ENCODE assay signal across 17 cellular contexts in the genomic region with DNA sequence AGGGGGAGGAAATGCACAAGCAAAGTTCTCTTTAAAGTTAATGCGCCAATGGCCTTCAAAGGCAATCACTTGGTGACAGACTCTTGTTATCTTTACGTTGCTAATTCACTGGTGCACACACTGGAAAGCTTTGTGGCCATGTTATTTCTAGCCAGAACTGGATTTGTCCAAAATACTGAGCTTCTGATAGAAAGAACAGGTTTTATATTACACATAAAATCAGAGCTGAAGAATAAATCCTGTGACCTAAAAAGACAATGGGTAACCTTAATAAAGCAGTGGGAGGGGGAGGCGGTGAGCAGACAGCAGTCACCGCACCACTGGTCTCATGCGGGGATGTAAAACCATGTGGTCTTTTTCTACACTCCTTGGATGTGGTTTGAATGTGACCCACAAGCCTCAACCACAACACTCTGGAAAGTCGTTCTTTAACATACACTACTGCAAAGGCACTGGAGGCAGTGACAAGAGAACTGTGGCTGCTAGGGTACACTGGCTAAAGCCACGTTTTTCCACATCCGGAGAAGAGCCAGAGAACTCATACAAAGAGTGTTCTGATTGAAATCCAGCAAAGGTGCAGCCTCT.
"Had no signal": no experiment of that assay in that cellular context is flagged by ENCODE, and none has a peak within 500 bp of the region (broad histone marks: within the 10 kb centered on the region; RNA-seq: fewer than 3 reads in every experiment).

No MANE protein-coding gene starts in this region.

- H3K4me3 Mint-ChIP-seq: activated CD8-positive, alpha-beta memory T cell treated with anti-CD3 and anti-CD28 coated beads, Interleukin-2, amount 10 ng/mL, durations not matched to agents 7 days and 5 days; activated naive CD8-positive, alpha-beta T cell; activated T-cell treated with anti-CD3 and anti-CD28 coated beads, Interleukin-2, amount 50 U/mL, for 24 hours; neural crest cell; T-helper 1 cell treated with Interleukin-12 subunit alpha and Interleukin-12 subunit beta and Interleukin-4 antibody, amounts not matched to agents 30 μg/mL and 1 μg/mL, for 36 hours had no signal

- H3K27ac ChIP-seq: ascending aorta, dorsolateral prefrontal cortex, esophagus muscularis mucosa, left lung, sigmoid colon, suprapubic skin, upper lobe of right lung had no signal

- H3K9me3 ChIP-seq: ascending aorta, esophagus muscularis mucosa, left lung, sigmoid colon, suprapubic skin, upper lobe of right lung had no signal

- H3K36me3 ChIP-seq: ascending aorta, left lung, sigmoid colon, suprapubic skin, upper lobe of right lung had no signal

- H3K27ac Mint-ChIP-seq: activated CD8-positive, alpha-beta memory T cell treated with anti-CD3 and anti-CD28 coated beads, Interleukin-2, amount 10 ng/mL, durations not matched to agents 7 days and 5 days; activated naive CD8-positive, alpha-beta T cell; activated T-cell treated with anti-CD3 and anti-CD28 coated beads, Interleukin-2, amount 50 U/mL, for 24 hours; T-helper 1 cell treated with Interleukin-12 subunit alpha and Interleukin-12 subunit beta and Interleukin-4 antibody, amounts not matched to agents 30 μg/mL and 1 μg/mL, for 36 hours had no signal

- H3K4me3 ChIP-seq: ascending aorta, dorsolateral prefrontal cortex, esophagus muscularis mucosa, left lung, sigmoid colon, suprapubic skin, upper lobe of right lung had no signal

- H3K27me3 ChIP-seq: ascending aorta, dorsolateral prefrontal cortex, esophagus muscularis mucosa, left lung, sigmoid colon, suprapubic skin, upper lobe of right lung had no signal

- ATAC-seq: activated CD8-positive, alpha-beta memory T cell treated with anti-CD3 and anti-CD28 coated beads, Interleukin-2, amount 10 ng/mL, durations not matched to agents 7 days and 5 days; left lung; upper lobe of right lung had no signal

- H3K9me3 Mint-ChIP-seq: activated T-cell treated with anti-CD3 and anti-CD28 coated beads, Interleukin-2, amount 50 U/mL, for 24 hours; neural crest cell; T-helper 1 cell treated with Interleukin-12 subunit alpha and Interleukin-12 subunit beta and Interleukin-4 antibody, amounts not matched to agents 30 μg/mL and 1 μg/mL, for 36 hours had no signal

- H3K4me1 Mint-ChIP-seq: neural crest cell had no signal

- H3K27me3 Mint-ChIP-seq: activated CD8-positive, alpha-beta memory T cell treated with anti-CD3 and anti-CD28 coated beads, Interleukin-2, amount 10 ng/mL, durations not matched to agents 7 days and 5 days; activated naive CD8-positive, alpha-beta T cell; activated T-cell treated with anti-CD3 and anti-CD28 coated beads, Interleukin-2, amount 50 U/mL, for 24 hours had no signal

- DNase-seq: activated CD4-positive, alpha-beta T cell treated with anti-CD3 and anti-CD28 coated beads, Interleukin-2, amount 50 U/mL, for 1 hour; activated CD8-positive, alpha-beta memory T cell treated with anti-CD3 and anti-CD28 coated beads, Interleukin-2, amount 10 ng/mL, durations not matched to agents 7 days and 5 days; activated effector memory CD4-positive, alpha-beta T cell treated with anti-CD3 and anti-CD28 coated beads, Interleukin-2, amount 50 U/mL, for 16 hours; activated T-cell treated with anti-CD3 and anti-CD28 coated beads, Interleukin-2, amount 50 U/mL, for 24 hours; dorsolateral prefrontal cortex; glutamatergic neuron; left lung; sigmoid colon; stimulated activated CD4-positive, alpha-beta T cell treated with anti-CD3 and anti-CD28 coated beads, Interleukin-12 subunit alpha, Interleukin-12 subunit beta, amount 100 ng/mL, for 4 hours; stimulated activated naive CD4-positive, alpha-beta T cell; upper lobe of right lung had no signal

- H3K4me1 ChIP-seq: ascending aorta, esophagus muscularis mucosa, left lung, sigmoid colon, suprapubic skin, upper lobe of right lung had no signal
